Comparison of ENCODE assay signal across 11 cellular contexts in the genomic region with DNA sequence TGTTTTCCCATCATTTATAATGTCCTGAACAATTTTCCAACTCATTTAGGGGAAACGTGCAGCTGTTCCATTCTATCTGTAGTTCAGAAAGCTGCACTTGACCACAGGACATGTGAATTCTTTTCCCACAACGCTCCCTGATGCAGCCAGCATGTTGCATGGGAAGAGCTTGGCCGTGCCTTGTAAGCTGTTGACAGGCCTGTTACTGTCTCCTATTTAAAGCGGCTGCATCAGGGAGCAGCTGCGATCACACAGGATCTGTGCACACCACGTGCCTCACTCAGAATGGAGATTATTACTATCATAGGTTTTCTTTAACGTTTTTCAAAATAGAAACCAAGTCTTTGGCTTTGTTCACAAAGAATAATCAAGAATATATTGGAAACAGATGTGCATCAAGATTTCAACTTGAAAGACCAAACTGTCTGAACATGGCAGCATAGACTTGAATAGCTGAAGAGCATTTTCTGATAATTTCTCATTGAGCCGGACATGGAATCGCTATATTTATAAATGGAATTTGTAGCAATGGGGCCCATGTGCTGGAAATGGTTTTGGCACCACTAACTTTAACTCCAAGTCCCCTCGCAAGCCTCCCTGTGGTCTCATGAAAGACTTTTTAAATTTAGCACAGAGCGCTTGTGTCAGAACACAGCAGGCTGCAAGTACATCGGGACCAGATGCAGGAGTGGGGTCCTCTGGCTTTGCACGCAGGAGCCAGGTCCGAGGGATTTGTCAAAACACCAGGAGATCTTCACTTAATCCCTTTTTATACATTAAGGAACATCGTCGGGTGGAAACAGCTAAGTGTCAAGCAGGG. TPM values are rescaled to one million over a fixed set of nuclear protein-coding genes. Genes with fewer than 3 reads are reported as not detected.
DNase-seq lines count a peak whose midpoint lies in the region; ATAC-seq, FAIRE-seq and TF ChIP-seq lines count a peak whose summit lies in the region.
"Had no signal": no experiment of that assay in that cellular context is flagged by ENCODE, and none has a peak within 500 bp of the region (broad histone marks: within the 10 kb centered on the region; RNA-seq: fewer than 3 reads in every experiment).

No MANE protein-coding gene starts in this region.

- TF ChIP-seq CTCF in osteoblast (IDR thresholded peaks at IDR 0.05; ENCODE audit: extremely low read depth, low read depth, low read length), result no peak

- peak overlapping the region; percentile 45 for H2AFZ ChIP-seq in osteoblast (ENCODE audit: low read length)

- H3K4me1 ChIP-seq in osteoblast (ENCODE audit: insufficient read depth, low read length), result no peaks in the 10 kb centered on the region

- no peak overlapping the region for H3K27ac ChIP-seq in osteoblast (ENCODE audit: low read depth, low read length)

- peak; percentile 40 for DNase-seq in D341Med (ENCODE audit: low spot score)
- DNase-seq in SK-N-DZ (ENCODE audit: low spot score), result peak; percentile 62
- DNase-seq in frontal cortex (ENCODE audit: low spot score in 2 of 2), result peak; percentile 22 to 36
- no peak for DNase-seq in osteoblast (ENCODE audit: insufficient read length, low spot score, missing footprints)
- DNase-seq in NCI-H1436 (lab: John Stamatoyannopoulos, UW), result no peak
- DNase-seq in A172 (ENCODE audit: low spot score), result no peak
- DNase-seq: Calu3; stimulated activated CD4-positive, alpha-beta T cell treated with anti-CD3 and anti-CD28 coated beads, Interleukin-2, amount 100 ng/mL, for 24 hours had no signal

- FAIRE-seq in frontal cortex (lab: Jason Lieb, UNC), result no peak

- H3K36me3 ChIP-seq in osteoblast (ENCODE audit: insufficient read depth, low read length), result no peaks in the 10 kb centered on the region

- no peak overlapping the region for H3K4me2 ChIP-seq in osteoblast (ENCODE audit: insufficient read depth, low read length)

- ATAC-seq in HG03521 (IDR thresholded peaks at IDR 0.05; ENCODE audit: unreplicated experiment) (no peak), GM19452 (IDR thresholded peaks at IDR 0.05; ENCODE audit: unreplicated experiment) (no peak)
- ATAC-seq: naive thymus-derived CD4-positive, alpha-beta T cell had no signal

- no peaks in the 10 kb centered on the region for H3K79me2 ChIP-seq in osteoblast (ENCODE audit: insufficient read depth, low read length)

- H3K9me3 ChIP-seq in osteoblast (ENCODE audit: low read depth, low read length), result no peaks in the 10 kb centered on the region

- H3K4me3 ChIP-seq in osteoblast (ENCODE audit: insufficient read depth, low read length), result no peak overlapping the region

- H3K27me3 ChIP-seq in osteoblast (ENCODE audit: insufficient read depth, low read length), result no peaks in the 10 kb centered on the region

- no peaks in the 10 kb centered on the region for H4K20me1 ChIP-seq in osteoblast (ENCODE audit: insufficient read depth, low read length)

RNA-seq across cellular contexts. Expression of a gene that starts 40.8 kb away (rescaled TPM):
- 0.24 and 0.27 TPM in 2 replicates for polyA plus RNA-seq in SK-N-DZ (2014; cell fraction: cytosol; rRNA removed)
- 0.20 and 0.40 TPM in 2 replicates for polyA plus RNA-seq in SK-N-DZ (2014; cell fraction: nucleus; rRNA removed)
- total RNA-seq in frontal cortex (not detected), osteoblast (under 0.01 TPM in 1 of 2 replicates, not detected in the other)
- total RNA-seq in A172 (2014; rRNA removed; shearing (Covaris generic)), result 0.05 TPM in 1 of 2 replicates, not detected in the other
- polyA plus RNA-seq: naive thymus-derived CD4-positive, alpha-beta T cell had no signal

Comparison
In these comparisons a context has a peak if more than half of its experiments do, and no peak if none do; other contexts are left out.
1. DNase-seq: peak in D341Med (single experiment), SK-N-DZ (single experiment) and frontal cortex (2 of 2); none in osteoblast (single experiment), NCI-H1436 (single experiment) and A172 (single experiment).